12 cellular contexts compared by ENCODE assay signal in genomic region chr10:14089556-14090297, GRCh38.
DNase-seq lines count a peak whose midpoint lies in the region; TF ChIP-seq lines count a peak whose summit lies in the region.
"Had no signal": no experiment of that assay in that cellular context is flagged by ENCODE, and none has a peak within 500 bp of the region (broad histone marks: within the 10 kb centered on the region; RNA-seq: fewer than 3 reads in every experiment).

No MANE protein-coding gene starts in this region.

- H3K27ac Mint-ChIP-seq in brain (peak overlapping the region; percentile 22 to 86 (median 74)), nephron (peak overlapping the region in 2 of 3 experiments; percentile 0 to 69)

- H3K9me3 Mint-ChIP-seq in brain (no peaks in the 10 kb centered on the region), nephron (no peaks in the 10 kb centered on the region)
- H3K9me3 Mint-ChIP-seq: H9 had no signal

- peaks cover 5% of the 10 kb centered on the region for H3K27me3 Mint-ChIP-seq in brain
- peaks cover 4% of the 10 kb centered on the region for H3K27me3 Mint-ChIP-seq in nephron (ENCODE audit: low read depth)

- H3K36me3 Mint-ChIP-seq in brain (no peaks in the 10 kb centered on the region), nephron (ENCODE audit: low read depth) (no peaks in the 10 kb centered on the region)

- TF ChIP-seq CTCF in brain (conservative IDR thresholded peaks at IDR 0.05): no peak
- TF ChIP-seq CTCF in nephron (IDR thresholded peaks at IDR 0.05; ENCODE audit: unreplicated experiment in 3 of 3): no peak

- peaks cover 84% of the 10 kb centered on the region for H3K4me1 Mint-ChIP-seq in brain
- H3K4me1 Mint-ChIP-seq in nephron: peaks cover 44% of the 10 kb centered on the region

- peak overlapping the region in 4 of 5 experiments; percentile 32 to 52 (median 42) for H3K4me3 Mint-ChIP-seq in brain
- no peak overlapping the region for H3K4me3 Mint-ChIP-seq in nephron

- DNase-seq in NCI-H2171 treated with DMSO at 0.1 percent for 48 hours (lab: John Stamatoyannopoulos, UW) (peak; percentile 22), NCI-H2171 (lab: John Stamatoyannopoulos, UW) (no peak), superior temporal gyrus (ENCODE audit: extremely low spot score) (peak; percentile 61), mesenteric fat pad (ENCODE audit: low spot score) (no peak), T-helper 2 cell (no peak), nucleus accumbens (lab: John Stamatoyannopoulos, UW) (no peak)
- DNase-seq: IMR-90, Kasumi-1, Peyer's patch had no signal

Comparison
In these comparisons a context has a peak if more than half of its experiments do, and no peak if none do; other contexts are left out.
1. DNase-seq: peak in NCI-H2171 treated with DMSO at 0.1 percent for 48 hours (single experiment) and superior temporal gyrus (single experiment); none in NCI-H2171 (single experiment), mesenteric fat pad (single experiment), T-helper 2 cell (0 of 5) and nucleus accumbens (0 of 56).
2. H3K4me3 Mint-ChIP-seq: peak in brain (4 of 5); none in nephron (0 of 3).